Comparison of ENCODE assay signal across 1 cellular context in genomic region chr16:88713054-88713453, GRCh38.
TF ChIP-seq lines count a peak whose summit lies in the region.

No MANE protein-coding gene starts in this region.

TF ChIP-seq in HepG2, 621 proteins besides CTCF, POLR2A, EP300 and RAD21:
- TF ChIP-seq PAF1 (CRISPR knock-in tag; IDR thresholded peaks at IDR 0.05) = peak; percentile 52; the same call in 1 of the 2 replicates
- TF ChIP-seq MXD4 (CRISPR knock-in tag; IDR thresholded peaks at IDR 0.05) = no peak
